In genomic region chr9:109707355-109707754, GRCh38 we compare ENCODE assay signal across 14 cellular contexts.
DNase-seq lines count a peak whose midpoint lies in the region; ATAC-seq and TF ChIP-seq lines count a peak whose summit lies in the region.
"Had no signal": no experiment of that assay in that cellular context is flagged by ENCODE, and none has a peak within 500 bp of the region (broad histone marks: within the 10 kb centered on the region; RNA-seq: fewer than 3 reads in every experiment).

No MANE protein-coding gene starts in this region.

- intact Hi-C loops in left ventricle myocardium superior (cut with micrococcal nuclease) (no loop called here), lower leg skin (cut with DNase I; ENCODE audit: low total_unique reads) (no loop called here)

- H3K36me3 ChIP-seq in MG63 (no peaks in the 10 kb centered on the region), thoracic aorta (no peaks in the 10 kb centered on the region), upper lobe of left lung (no peaks in the 10 kb centered on the region)

- 91 to 93% methylated on average over 3 of the region's 3 CpGs for WGBS in upper lobe of left lung, 2 donors
- WGBS in lower leg skin, 2 donors, result 82 to 87% methylated on average over 3 of the region's 3 CpGs

- no peak overlapping the region for H3K4me3 ChIP-seq in MG63
- no peak overlapping the region for H3K4me3 ChIP-seq in thoracic aorta
- no peak overlapping the region for H3K4me3 ChIP-seq in upper lobe of left lung
- H3K4me3 ChIP-seq in lower leg skin (ENCODE audit: low read depth, poor library complexity, severe bottlenecking), result no peak overlapping the region

- TF ChIP-seq CTCF in thoracic aorta (IDR thresholded peaks at IDR 0.05), result no peak
- no peak for TF ChIP-seq CTCF in upper lobe of left lung (IDR thresholded peaks at IDR 0.05)
- no peak for TF ChIP-seq CTCF in lower leg skin (IDR thresholded peaks at IDR 0.05)

- H3K9me3 ChIP-seq in MG63, result no peaks in the 10 kb centered on the region
- no peaks in the 10 kb centered on the region for H3K9me3 ChIP-seq in thoracic aorta
- no peaks in the 10 kb centered on the region for H3K9me3 ChIP-seq in upper lobe of left lung

- peak; percentile 10 for DNase-seq in MG63
- peak; percentile 59 for DNase-seq in cerebellum (ENCODE audit: low spot score)
- DNase-seq in left ventricle myocardium superior, result peak; percentile 51
- DNase-seq in thoracic aorta (ENCODE audit: low spot score), result peak; percentile 16
- DNase-seq in upper lobe of left lung, result no peak
- no peak for DNase-seq in lower leg skin (ENCODE audit: low spot score in 2 of 2)
- DNase-seq: GOT3, NCI-H1048, NCI-H146, NCI-H2081, NCI-H510A treated with DMSO at 0.1 percent for 48 hours, SHP77 treated with DMSO at 0.1 percent for 48 hours had no signal

- TF ChIP-seq POLR2A in upper lobe of left lung (IDR thresholded peaks at IDR 0.05) (no peak), lower leg skin (IDR thresholded peaks at IDR 0.05) (no peak)

- H3K27me3 ChIP-seq in MG63 (no peaks in the 10 kb centered on the region), thoracic aorta (replicated peaks; ENCODE audit: insufficient read depth) (no peaks in the 10 kb centered on the region), upper lobe of left lung (no peaks in the 10 kb centered on the region)

- TF ChIP-seq EP300 in upper lobe of left lung (IDR thresholded peaks at IDR 0.05), result no peak

- peak overlapping the region; percentile 73 to 81 for H3K27ac ChIP-seq in thoracic aorta
- H3K27ac ChIP-seq in upper lobe of left lung, result no peak overlapping the region
- H3K27ac ChIP-seq: KMS-11 had no signal

- ATAC-seq in left ventricle myocardium superior, result peak; percentile 91
- ATAC-seq in thoracic aorta (ENCODE audit: insufficient number of reproducible peaks, low FRiP score, low read depth), result peak; percentile 89
- no peak for ATAC-seq in upper lobe of left lung (ENCODE audit: low FRiP score in 2 of 2)
- ATAC-seq in HG02759 (IDR thresholded peaks at IDR 0.05; ENCODE audit: unreplicated experiment), result no peak

- H3K4me1 ChIP-seq in thoracic aorta (ENCODE audit: control insufficient read depth in 1 of 2, low read depth in 2 of 2) (peaks cover 19 to 47% of the 10 kb centered on the region in 2 donors), upper lobe of left lung (peaks cover 0 to 4% (median 0%) of the 10 kb centered on the region in 4 donors)

Comparison
In these comparisons a context has a peak if more than half of its experiments do, and no peak if none do; other contexts are left out.
1. DNase-seq: peak in MG63 (single experiment), cerebellum (single experiment), left ventricle myocardium superior (single experiment) and thoracic aorta (single experiment); none in upper lobe of left lung (0 of 2) and lower leg skin (0 of 2).
2. ATAC-seq: peak in left ventricle myocardium superior (single experiment) and thoracic aorta (single experiment); none in upper lobe of left lung (0 of 2) and HG02759 (single experiment).
3. H3K27ac ChIP-seq: peak in thoracic aorta (2 of 2); none in upper lobe of left lung (0 of 4).